Comparison of ENCODE assay signal across 15 cellular contexts in genomic region chr14:97878727-97879126, GRCh38.
DNase-seq lines count a peak whose midpoint lies in the region; ATAC-seq and TF ChIP-seq lines count a peak whose summit lies in the region.
"Had no signal": no experiment of that assay in that cellular context is flagged by ENCODE, and none has a peak within 500 bp of the region (broad histone marks: within the 10 kb centered on the region; RNA-seq: fewer than 3 reads in every experiment).

No MANE protein-coding gene starts in this region.

- no peaks in the 10 kb centered on the region for H3K36me3 Mint-ChIP-seq in CD4-positive, alpha-beta T cell (ENCODE audit: low read depth)
- no peaks in the 10 kb centered on the region for H3K36me3 Mint-ChIP-seq in nephron (ENCODE audit: low read depth)
- H3K36me3 Mint-ChIP-seq: naive B cell had no signal

- POLR2A ChIA-PET in CD4-positive, alpha-beta T cell (lab: Charles Lee), result interaction anchor here (0.6 to 2.2 kb wide), 5 partner anchors 34 to 1047 kb away, joined by 3 to 11 read pairs (median 4); no protein-coding TSS in a partner anchor

- H3K4me3 ChIP-seq in SK-N-MC (no peak overlapping the region), epithelial cell of esophagus (ENCODE audit: low read length) (no peak overlapping the region)

- peak in 7 of 10 experiments; percentile 2 to 36 (median 23) for DNase-seq in CD4-positive, alpha-beta T cell
- DNase-seq in SK-N-MC (ENCODE audit: low read depth, low spot score) (no peak), epithelial cell of esophagus (ENCODE audit: low read depth) (peak; percentile 42), NCI-H1930 (lab: John Stamatoyannopoulos, UW) (no peak), NCI-H146 (lab: John Stamatoyannopoulos, UW) (no peak), kidney glomerular epithelial cell (lab: John Stamatoyannopoulos, UW) (no peak)
- DNase-seq: activated effector memory CD4-positive, alpha-beta T cell treated with Interleukin-2 at 50 U/mL for 16 hours; Caco-2; effector CD4-positive, alpha-beta T cell; naive B cell; NCI-H1092; stimulated activated CD4-positive, alpha-beta T cell treated with anti-CD3 and anti-CD28 coated beads, Interleukin-15, amount 100 ng/mL, for 24 hours had no signal

- peak overlapping the region; percentile 30 for H3K27ac ChIP-seq in CD4-positive, alpha-beta T cell (ENCODE audit: low read depth, low read length)
- peak overlapping the region; percentile 33; the same call in 1 of the 2 replicates for H3K27ac ChIP-seq in SK-N-MC
- H3K27ac ChIP-seq: HL-60 had no signal

- no peaks in the 10 kb centered on the region for H3K27me3 Mint-ChIP-seq in CD4-positive, alpha-beta T cell
- H3K27me3 Mint-ChIP-seq in nephron (ENCODE audit: low read depth), result no peaks in the 10 kb centered on the region
- H3K27me3 Mint-ChIP-seq: naive B cell had no signal

- peaks cover 65% of the 10 kb centered on the region for H3K4me1 Mint-ChIP-seq in CD4-positive, alpha-beta T cell (ENCODE audit: low read depth)
- peaks cover 25% of the 10 kb centered on the region for H3K4me1 Mint-ChIP-seq in nephron
- H3K4me1 Mint-ChIP-seq: naive B cell had no signal

- peak; percentile 89 for ATAC-seq in CD4-positive, alpha-beta T cell (ENCODE audit: poor library complexity)
- ATAC-seq in HG02610 (IDR thresholded peaks at IDR 0.05; ENCODE audit: unreplicated experiment), result no peak

- H3K4me3 Mint-ChIP-seq in CD4-positive, alpha-beta T cell, result peak overlapping the region; percentile 8
- peak overlapping the region in 1 of 3 experiments; percentile 17 for H3K4me3 Mint-ChIP-seq in nephron
- H3K4me3 Mint-ChIP-seq: naive B cell had no signal

- CTCF ChIA-PET in CD4-positive, alpha-beta T cell (lab: Charles Lee), result interaction anchor here (0.6 kb wide), 1 partner anchor 36 kb away, joined by 3 read pairs; no protein-coding TSS in a partner anchor

- TF ChIP-seq CTCF in CD4-positive, alpha-beta T cell (IDR thresholded peaks at IDR 0.05), result no peak
- no peak for TF ChIP-seq CTCF in epithelial cell of esophagus (IDR thresholded peaks at IDR 0.05; ENCODE audit: insufficient read depth, low read depth, low read length, missing control alignments)
- no peak for TF ChIP-seq CTCF in nephron (IDR thresholded peaks at IDR 0.05; ENCODE audit: unreplicated experiment in 3 of 3)

- intact Hi-C loops in CD4-positive, alpha-beta T cell (cut with DNase I, micrococcal nuclease), result no loop called here

- H3K9me3 Mint-ChIP-seq in CD4-positive, alpha-beta T cell, result peaks cover 4% of the 10 kb centered on the region
- no peaks in the 10 kb centered on the region for H3K9me3 Mint-ChIP-seq in nephron

- no peaks in the 10 kb centered on the region for H3K36me3 ChIP-seq in SK-N-MC (ENCODE audit: insufficient read depth, low read length)

- no peaks in the 10 kb centered on the region for H3K9me3 ChIP-seq in CD4-positive, alpha-beta T cell (ENCODE audit: control insufficient read depth, low read length)
- H3K9me3 ChIP-seq in SK-N-MC (ENCODE audit: low read depth, low read length), result no peaks in the 10 kb centered on the region
- H3K9me3 ChIP-seq: Caco-2 had no signal

- peak overlapping the region; percentile 87 for H3K27ac Mint-ChIP-seq in CD4-positive, alpha-beta T cell
- H3K27ac Mint-ChIP-seq in nephron, result peak overlapping the region in 2 of 3 experiments; percentile 61 to 81
- H3K27ac Mint-ChIP-seq: naive B cell had no signal

- H3K9ac ChIP-seq in SK-N-MC (ENCODE audit: insufficient read length), result no peak overlapping the region

- no peaks in the 10 kb centered on the region for H3K27me3 ChIP-seq in CD4-positive, alpha-beta T cell (ENCODE audit: control insufficient read depth, insufficient read depth, low read length)

Comparison
In these comparisons a context has a peak if more than half of its experiments do, and no peak if none do; other contexts are left out.
1. DNase-seq: peak in CD4-positive, alpha-beta T cell (7 of 10) and epithelial cell of esophagus (single experiment); none in SK-N-MC (single experiment), NCI-H1930 (0 of 2), NCI-H146 (single experiment) and kidney glomerular epithelial cell (single experiment).